In genomic region chr20:58702161-58702510, GRCh38 we compare ENCODE assay signal across 1 cellular context.
TF ChIP-seq lines count a peak whose summit lies in the region.

No MANE protein-coding gene starts in this region.

TF ChIP-seq in H1, 55 proteins besides CTCF, POLR2A, EP300 and RAD21 (continued from another document):
- TF ChIP-seq, protein P1, sequence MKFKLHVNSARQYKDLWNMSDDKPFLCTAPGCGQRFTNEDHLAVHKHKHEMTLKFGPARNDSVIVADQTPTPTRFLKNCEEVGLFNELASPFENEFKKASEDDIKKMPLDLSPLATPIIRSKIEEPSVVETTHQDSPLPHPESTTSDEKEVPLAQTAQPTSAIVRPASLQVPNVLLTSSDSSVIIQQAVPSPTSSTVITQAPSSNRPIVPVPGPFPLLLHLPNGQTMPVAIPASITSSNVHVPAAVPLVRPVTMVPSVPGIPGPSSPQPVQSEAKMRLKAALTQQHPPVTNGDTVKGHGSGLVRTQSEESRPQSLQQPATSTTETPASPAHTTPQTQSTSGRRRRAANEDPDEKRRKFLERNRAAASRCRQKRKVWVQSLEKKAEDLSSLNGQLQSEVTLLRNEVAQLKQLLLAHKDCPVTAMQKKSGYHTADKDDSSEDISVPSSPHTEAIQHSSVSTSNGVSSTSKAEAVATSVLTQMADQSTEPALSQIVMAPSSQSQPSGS (IDR thresholded peaks at IDR 0.05; ENCODE audit: low read length) = no peak
- no peak for TF ChIP-seq YY1 (IDR thresholded peaks at IDR 0.05; ENCODE audit: low read depth, low read length)
- no peak for TF ChIP-seq TAF7 (optimal IDR thresholded peaks at IDR 0.05; ENCODE audit: borderline replicate concordance, low read depth, low read length)
- no peak for TF ChIP-seq POU5F1 (IDR thresholded peaks at IDR 0.05; ENCODE audit: low read depth, low read length)
- TF ChIP-seq EZH2 (IDR thresholded peaks at IDR 0.05; ENCODE audit: low read depth, low read length, severe bottlenecking) = no peak
- no peak for TF ChIP-seq TAF1 (IDR thresholded peaks at IDR 0.05; ENCODE audit: low read depth, low read length)
